14 cellular contexts compared by ENCODE assay signal in genomic region chr7:67843001-67843400, GRCh38.
"Had no signal": no experiment of that assay in that cellular context is flagged by ENCODE, and none has a peak within 500 bp of the region (broad histone marks: within the 10 kb centered on the region; RNA-seq: fewer than 3 reads in every experiment).

No MANE protein-coding gene starts in this region.

- DNase-seq: effector CD4-positive, alpha-beta T cell; heart left ventricle; hypothalamus; kidney glomerular epithelial cell; mucosa of descending colon; naive thymus-derived CD8-positive, alpha-beta T cell; posterior cingulate gyrus; sigmoid colon; stimulated activated CD4-positive, alpha-beta T cell treated with anti-CD3 and anti-CD28 coated beads, Interleukin-12 subunit alpha, Interleukin-12 subunit beta, amount 100 ng/mL, for 4 hours; stimulated activated naive CD4-positive, alpha-beta T cell treated with Interleukin-2 at 50 U/mL for 16 hours; trophoblast cell had no signal

- H3K27ac ChIP-seq: coronary artery, heart left ventricle, right atrium auricular region, sigmoid colon had no signal

- H3K27me3 ChIP-seq: right atrium auricular region, sigmoid colon had no signal

- H3K36me3 ChIP-seq: heart left ventricle, right atrium auricular region, sigmoid colon had no signal

- H3K4me3 ChIP-seq: coronary artery, heart left ventricle, mucosa of descending colon, right atrium auricular region, sigmoid colon, skin epidermis had no signal

- H3K4me1 ChIP-seq: heart left ventricle, right atrium auricular region had no signal

- ATAC-seq: heart left ventricle; mucosa of descending colon; naive thymus-derived CD8-positive, alpha-beta T cell had no signal
